ENCODE assay signal across 1 cellular context in the genomic region with DNA sequence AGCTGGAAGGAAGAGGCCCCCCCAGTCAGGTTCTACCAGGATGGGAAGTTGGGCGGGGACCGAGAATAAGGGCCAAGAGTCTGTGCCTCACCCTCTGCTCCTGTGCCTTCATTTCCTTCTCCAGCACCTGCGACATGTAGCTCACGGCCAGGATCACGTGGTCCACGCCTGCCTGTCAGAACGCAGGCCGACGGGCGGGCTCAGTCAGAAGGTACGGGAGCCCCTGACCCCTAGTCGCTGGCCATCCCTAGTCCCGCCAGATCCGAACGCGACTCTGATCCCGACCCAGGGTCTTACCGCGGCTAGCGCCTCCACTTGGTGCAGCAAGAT.
TF ChIP-seq lines count a peak whose summit lies in the region.

No MANE protein-coding gene starts in this region.

TF ChIP-seq in endothelial cell of umbilical vein, 7 proteins besides CTCF, POLR2A, EP300 and RAD21:
- TF ChIP-seq MAX (IDR thresholded peaks at IDR 0.05; ENCODE audit: insufficient read depth, insufficient read length) (peak; percentile 83), JUN (IDR thresholded peaks at IDR 0.05; ENCODE audit: borderline replicate concordance, insufficient read depth, insufficient read length, low read depth) (no peak)
